13 cellular contexts compared by ENCODE assay signal in genomic region chr19:15358918-15359317, GRCh38. TPM values are rescaled to one million over a fixed set of nuclear protein-coding genes. Genes with fewer than 3 reads are reported as not detected.
DNase-seq lines count a peak whose midpoint lies in the region; ATAC-seq and TF ChIP-seq lines count a peak whose summit lies in the region.
"Had no signal": no experiment of that assay in that cellular context is flagged by ENCODE, and none has a peak within 500 bp of the region (broad histone marks: within the 10 kb centered on the region; RNA-seq: fewer than 3 reads in every experiment).

No MANE protein-coding gene starts in this region.

- H2AK5ac ChIP-seq in H9 (ENCODE audit: insufficient read length, low read length): no peak overlapping the region

- H2BK20ac ChIP-seq in H9 (ENCODE audit: low read depth, low read length, poor library complexity, severe bottlenecking): no peak overlapping the region

- peak overlapping the region in 5 of 8 donors; percentile 29 to 75 (median 39) for H3K27ac Mint-ChIP-seq in CD8-positive, alpha-beta memory T cell
- peak overlapping the region; percentile 72 for H3K27ac Mint-ChIP-seq in central memory CD8-positive, alpha-beta T cell (ENCODE audit: low read depth)
- H3K27ac Mint-ChIP-seq in neural progenitor cell (peak overlapping the region; percentile 50), H9 (no peak overlapping the region; a peak in 1 of 7 replicates)
- H3K27ac Mint-ChIP-seq: activated naive CD8-positive, alpha-beta T cell had no signal

- no peaks in the 10 kb centered on the region for H3K9me3 ChIP-seq in CD8-positive, alpha-beta memory T cell (ENCODE audit: low read length)
- no peaks in the 10 kb centered on the region for H3K9me3 ChIP-seq in SK-N-MC (ENCODE audit: low read depth, low read length)
- H3K9me3 ChIP-seq in neural progenitor cell (ENCODE audit: low read depth): no peaks in the 10 kb centered on the region
- H3K9me3 ChIP-seq in esophagus squamous epithelium: no peaks in the 10 kb centered on the region
- no peaks in the 10 kb centered on the region for H3K9me3 ChIP-seq in H9 (ENCODE audit: control insufficient read depth, low read depth, low read length)
- H3K9me3 ChIP-seq: sigmoid colon had no signal

- TF ChIP-seq CTCF in neural progenitor cell (IDR thresholded peaks at IDR 0.05): no peak
- no peak for TF ChIP-seq CTCF in esophagus squamous epithelium (IDR thresholded peaks at IDR 0.05)
- no peak for TF ChIP-seq CTCF in H9 (conservative IDR thresholded peaks at IDR 0.05)

- no peak overlapping the region for H2BK12ac ChIP-seq in H9 (ENCODE audit: insufficient read length, low read depth, low read length)

- intact Hi-C loops in esophagus squamous epithelium (cut with DNase I): no loop called here

- TF ChIP-seq POLR2A in esophagus squamous epithelium (IDR thresholded peaks at IDR 0.05): no peak

- no peaks in the 10 kb centered on the region for H3K23me2 ChIP-seq in H9 (ENCODE audit: insufficient read length, low read depth, low read length, poor library complexity, severe bottlenecking)

- H2BK120ac ChIP-seq in H9 (ENCODE audit: low read depth, low read length, poor library complexity, severe bottlenecking): no peak overlapping the region

- H3F3A ChIP-seq in neural progenitor cell (ENCODE audit: low read depth): peaks cover 3% of the 10 kb centered on the region

- 79 to 80% methylated on average over 3 of the region's 3 CpGs for WGBS in esophagus squamous epithelium, 2 donors
- WGBS in H9 (ENCODE audit: extremely low coverage, insufficient read length, low lambda C conversion rate): no CpG with 5 or more reads among the region's 3 CpGs

- H3K79me2 ChIP-seq in neural progenitor cell (ENCODE audit: low read depth): no peaks in the 10 kb centered on the region
- H3K79me2 ChIP-seq in H9 (ENCODE audit: insufficient read depth, low read length): no peaks in the 10 kb centered on the region

- H3K36me3 Mint-ChIP-seq in CD8-positive, alpha-beta memory T cell: peaks cover 10 to 76% (median 21%) of the 10 kb centered on the region in 3 donors
- H3K36me3 Mint-ChIP-seq in central memory CD8-positive, alpha-beta T cell (ENCODE audit: insufficient read depth): peaks cover 81% of the 10 kb centered on the region
- H3K36me3 Mint-ChIP-seq in neural progenitor cell (peaks cover 48% of the 10 kb centered on the region), H9 (ENCODE audit: insufficient read depth in 1 of 3, low read depth in 3 of 3) (peaks cover 65 to 85% (median 78%) of the 10 kb centered on the region in 3 experiments)

- no peak overlapping the region for H2BK15ac ChIP-seq in H9 (ENCODE audit: low read depth, low read length)

- H3K4me1 Mint-ChIP-seq in CD8-positive, alpha-beta memory T cell: peaks cover 5 to 11% (median 7%) of the 10 kb centered on the region in 3 donors
- H3K4me1 Mint-ChIP-seq in central memory CD8-positive, alpha-beta T cell: peaks cover 12% of the 10 kb centered on the region
- H3K4me1 Mint-ChIP-seq in neural progenitor cell: no peaks in the 10 kb centered on the region
- no peaks in the 10 kb centered on the region for H3K4me1 Mint-ChIP-seq in H9

- no peak overlapping the region for H3K18ac ChIP-seq in H9 (ENCODE audit: insufficient read length, low read depth, low read length)

- no peak overlapping the region for H3K9ac ChIP-seq in SK-N-MC (ENCODE audit: insufficient read length)
- no peak overlapping the region for H3K9ac ChIP-seq in neural progenitor cell
- no peak overlapping the region for H3K9ac ChIP-seq in H9 (ENCODE audit: extremely low read depth, insufficient read length, low read length)
- H3K9ac ChIP-seq: KMS-11 had no signal

- no peak overlapping the region for H4K8ac ChIP-seq in H9 (replicated peaks; ENCODE audit: insufficient read length, low read depth, low read length)

- no peak overlapping the region for H4K5ac ChIP-seq in H9 (ENCODE audit: insufficient read length, low read depth, low read length)

- H3K4me3 ChIP-seq in CD8-positive, alpha-beta memory T cell (ENCODE audit: low read length): no peak overlapping the region
- no peak overlapping the region for H3K4me3 ChIP-seq in SK-N-MC
- no peak overlapping the region for H3K4me3 ChIP-seq in neural progenitor cell
- H3K4me3 ChIP-seq in esophagus squamous epithelium: no peak overlapping the region
- H3K4me3 ChIP-seq: sigmoid colon had no signal

- no peaks in the 10 kb centered on the region for H3K9me3 Mint-ChIP-seq in CD8-positive, alpha-beta memory T cell
- no peaks in the 10 kb centered on the region for H3K9me3 Mint-ChIP-seq in central memory CD8-positive, alpha-beta T cell
- H3K9me3 Mint-ChIP-seq in neural progenitor cell: peaks cover 9% of the 10 kb centered on the region
- H3K9me3 Mint-ChIP-seq in H9: peaks cover 4 to 14% of the 10 kb centered on the region in 2 experiments

- H3K27ac ChIP-seq in CD8-positive, alpha-beta memory T cell (ENCODE audit: low read depth, low read length): no peak overlapping the region
- peak overlapping the region; percentile 35 for H3K27ac ChIP-seq in SK-N-MC
- no peak overlapping the region for H3K27ac ChIP-seq in neural progenitor cell
- peak overlapping the region in 1 of 4 donors; percentile 9 for H3K27ac ChIP-seq in esophagus squamous epithelium
- no peak overlapping the region for H3K27ac ChIP-seq in H9 (ENCODE audit: insufficient read length, low read depth, low read length)
- H3K27ac ChIP-seq: KMS-11, sigmoid colon had no signal

- CTCF ChIA-PET in CD8-positive, alpha-beta memory T cell (lab: Charles Lee): interaction anchor here (1.0 to 1.2 kb wide), 3 partner anchors 10 to 37 kb away, joined by 3 to 4 read pairs (median 3); no protein-coding TSS in a partner anchor

- no peak for DNase-seq in CD8-positive, alpha-beta memory T cell
- DNase-seq in SK-N-MC (ENCODE audit: low read depth, low spot score) (no peak), neural progenitor cell (ENCODE audit: low spot score) (no peak), esophagus squamous epithelium (lab: John Stamatoyannopoulos, UW) (no peak), H9 (no peak)
- DNase-seq in central memory CD8-positive, alpha-beta T cell (ENCODE audit: low spot score in 2 of 2): no peak
- DNase-seq: NCI-H1417 treated with DMSO at 0.1 percent for 48 hours; sigmoid colon; stimulated activated CD4-positive, alpha-beta T cell treated with anti-CD3 and anti-CD28 coated beads, Interleukin-4, amount 100 ng/mL, for 24 hours had no signal

- H3K36me3 ChIP-seq in CD8-positive, alpha-beta memory T cell (ENCODE audit: insufficient read depth, low read length): peaks cover 51% of the 10 kb centered on the region
- H3K36me3 ChIP-seq in SK-N-MC (ENCODE audit: insufficient read depth, low read length) (peaks cover 64% of the 10 kb centered on the region), neural progenitor cell (peaks cover 7% of the 10 kb centered on the region), esophagus squamous epithelium (peaks cover 22 to 95% (median 66%) of the 10 kb centered on the region in 3 donors)

- no peak overlapping the region for H2BK5ac ChIP-seq in H9 (ENCODE audit: insufficient read length, low read length)

- H3K27me3 Mint-ChIP-seq in CD8-positive, alpha-beta memory T cell: no peaks in the 10 kb centered on the region
- no peaks in the 10 kb centered on the region for H3K27me3 Mint-ChIP-seq in central memory CD8-positive, alpha-beta T cell
- H3K27me3 Mint-ChIP-seq in neural progenitor cell (ENCODE audit: insufficient read depth, low read depth) (no peaks in the 10 kb centered on the region), H9 (ENCODE audit: low read depth) (peaks cover 2% of the 10 kb centered on the region; the same call in 1 of the 2 replicates)
- H3K27me3 Mint-ChIP-seq: activated naive CD8-positive, alpha-beta T cell had no signal

- no peak overlapping the region for H3K4ac ChIP-seq in H9 (ENCODE audit: low read depth, low read length)

- H4K20me1 ChIP-seq in neural progenitor cell (ENCODE audit: low read depth) (no peaks in the 10 kb centered on the region), H9 (ENCODE audit: control insufficient read depth, insufficient read depth, insufficient read length) (no peaks in the 10 kb centered on the region)

- no peak overlapping the region for H3K56ac ChIP-seq in H9 (ENCODE audit: insufficient read length, low read depth, low read length)

- ATAC-seq in central memory CD8-positive, alpha-beta T cell (replicated peaks; ENCODE audit: extremely low read depth, poor library complexity, severe bottlenecking): no peak
- no peak for ATAC-seq in GM18511 (IDR thresholded peaks at IDR 0.05; ENCODE audit: unreplicated experiment)
- no peak for ATAC-seq in GM21526 (IDR thresholded peaks at IDR 0.05; ENCODE audit: low FRiP score, unreplicated experiment)

- no peaks in the 10 kb centered on the region for H3K27me3 ChIP-seq in CD8-positive, alpha-beta memory T cell (ENCODE audit: insufficient read depth, low read length, poor library complexity, severe bottlenecking)
- H3K27me3 ChIP-seq in neural progenitor cell (no peaks in the 10 kb centered on the region), esophagus squamous epithelium (no peaks in the 10 kb centered on the region), H9 (ENCODE audit: insufficient read depth, low read length) (no peaks in the 10 kb centered on the region; the same call in 1 of the 2 replicates)
- H3K27me3 ChIP-seq: sigmoid colon had no signal

- H2AFZ ChIP-seq in neural progenitor cell (replicated peaks) (no peak overlapping the region), H9 (ENCODE audit: low read length) (no peak overlapping the region)

- POLR2A ChIA-PET in CD8-positive, alpha-beta memory T cell (lab: Charles Lee): no interaction called here

- no peaks in the 10 kb centered on the region for H3K4me1 ChIP-seq in CD8-positive, alpha-beta memory T cell (ENCODE audit: insufficient read depth, low read length)
- no peaks in the 10 kb centered on the region for H3K4me1 ChIP-seq in neural progenitor cell
- peaks cover 0 to 6% (median 0%) of the 10 kb centered on the region in 3 donors for H3K4me1 ChIP-seq in esophagus squamous epithelium
- H3K4me1 ChIP-seq in H9 (ENCODE audit: insufficient read depth, low read length): no peaks in the 10 kb centered on the region
- H3K4me1 ChIP-seq: sigmoid colon had no signal

- H3K4me3 Mint-ChIP-seq in CD8-positive, alpha-beta memory T cell: no peak overlapping the region
- H3K4me3 Mint-ChIP-seq in central memory CD8-positive, alpha-beta T cell: no peak overlapping the region
- H3K4me3 Mint-ChIP-seq in neural progenitor cell (no peak overlapping the region), H9 (no peak overlapping the region)
- H3K4me3 Mint-ChIP-seq: activated naive CD8-positive, alpha-beta T cell had no signal

- H3K14ac ChIP-seq in H9 (ENCODE audit: insufficient read depth, low read length): no peak overlapping the region

- no peak overlapping the region for H3T11ph ChIP-seq in H9 (ENCODE audit: low read length)

- H3K79me1 ChIP-seq in H9 (ENCODE audit: insufficient read depth, low read depth, low read length, poor library complexity, severe bottlenecking): no peaks in the 10 kb centered on the region

- H4K91ac ChIP-seq in H9 (ENCODE audit: insufficient read length, low read depth, low read length): no peak overlapping the region

- H3K23ac ChIP-seq in H9 (ENCODE audit: insufficient read length, low read depth, low read length): no peak overlapping the region

- H3K4me2 ChIP-seq in neural progenitor cell (no peak overlapping the region), H9 (ENCODE audit: insufficient read depth, insufficient read length, low read length) (no peak overlapping the region)
- H3K4me2 ChIP-seq: KMS-11 had no signal

RNA-seq across cellular contexts. Expression of gene AKAP8, which starts 20.7 kb away (rescaled TPM):
- 10 to 100 TPM; 48.6 to 59.8 TPM for total RNA-seq in CD8-positive, alpha-beta memory T cell
- 22.3 TPM for polyA plus RNA-seq in CD8-positive, alpha-beta memory T cell
- total RNA-seq in neural progenitor cell (ENCODE audit: low replicate concordance) (20.1 and 23.7 TPM in 2 replicates), esophagus squamous epithelium (10 to 100 TPM; 17.4 to 32.4 (median 21.7) TPM), H9 (2021) (59.1 and 59.5 TPM in 2 replicates)

RNA-seq across cellular contexts. Expression of gene BRD4, which starts 26.6 kb away (rescaled TPM):
- total RNA-seq in CD8-positive, alpha-beta memory T cell: 100 to 1,000 TPM; 101 to 109 TPM
- polyA plus RNA-seq in CD8-positive, alpha-beta memory T cell: 35.3 TPM
- total RNA-seq in neural progenitor cell (ENCODE audit: low replicate concordance) (14.5 and 20.9 TPM in 2 replicates), esophagus squamous epithelium (10 to 100 TPM in 3 of 4 donors, 1 to 10 TPM in 1; 7.7 to 38.2 (median 31.3) TPM), H9 (2021) (144 TPM in 2 replicates)

RNA-seq across cellular contexts. Expression of gene AKAP8L, which starts 59.9 kb away (rescaled TPM):
- total RNA-seq in CD8-positive, alpha-beta memory T cell: 10 to 100 TPM; 74.5 to 74.9 TPM
- polyA plus RNA-seq in CD8-positive, alpha-beta memory T cell: 69.8 TPM
- total RNA-seq in neural progenitor cell (ENCODE audit: low replicate concordance): 131 and 210 TPM in 2 replicates
- 10 to 100 TPM; 33.9 to 90.2 (median 63.4) TPM for total RNA-seq in esophagus squamous epithelium
- 110 and 123 TPM in 2 replicates for total RNA-seq in H9 (2021)

Comparison
In these comparisons a context has a peak if more than half of its experiments do, and no peak if none do; other contexts are left out.
1. H3K27ac Mint-ChIP-seq: peak in CD8-positive, alpha-beta memory T cell (5 of 8), central memory CD8-positive, alpha-beta T cell (single experiment) and neural progenitor cell (single experiment); none in H9 (0 of 3).